In genomic region chr2:237625777-237626176, GRCh38 we compare ENCODE assay signal across 15 cellular contexts. TPM values are rescaled to one million over a fixed set of nuclear protein-coding genes. Genes with fewer than 3 reads are reported as not detected.
DNase-seq lines count a peak whose midpoint lies in the region; ATAC-seq and TF ChIP-seq lines count a peak whose summit lies in the region.
"Had no signal": no experiment of that assay in that cellular context is flagged by ENCODE, and none has a peak within 500 bp of the region (broad histone marks: within the 10 kb centered on the region; RNA-seq: fewer than 3 reads in every experiment).

No MANE protein-coding gene starts in this region.

- peaks cover 8 to 60% (median 39%) of the 10 kb centered on the region in 9 donors for H3K4me1 ChIP-seq in heart right ventricle
- no peaks in the 10 kb centered on the region for H3K4me1 ChIP-seq in uterus

- H3K36me3 ChIP-seq in heart right ventricle (no peaks in the 10 kb centered on the region), uterus (no peaks in the 10 kb centered on the region)

- H3K4me1 Mint-ChIP-seq in chondrocyte (ENCODE audit: low read depth): peaks cover 28% of the 10 kb centered on the region
- H3K4me1 Mint-ChIP-seq in neural crest cell: peaks cover 45% of the 10 kb centered on the region

- H3K27ac ChIP-seq in heart right ventricle (peak overlapping the region in 9 of 10 donors; percentile 22 to 95 (median 90)), uterus (peak overlapping the region; percentile 94 to 96)

- intact Hi-C loops in heart right ventricle (cut with DNase I): loop anchor here in 6 of 10 donors (5.0 kb wide), 3 partner anchors 37 to 47 kb away; no protein-coding TSS in a partner anchor
- intact Hi-C loops in left cardiac atrium (cut with DNase I): no loop called here
- intact Hi-C loops in uterus (cut with DNase I; ENCODE audit: low total_unique reads): no loop called here

- H3K4me3 ChIP-seq in heart right ventricle: no peak overlapping the region
- H3K4me3 ChIP-seq in uterus: no peak overlapping the region

- H3K27me3 ChIP-seq in heart right ventricle: peaks cover 0 to 14% (median 3%) of the 10 kb centered on the region in 7 donors
- no peaks in the 10 kb centered on the region for H3K27me3 ChIP-seq in uterus

- no peak for ATAC-seq in heart right ventricle
- ATAC-seq in left cardiac atrium: no peak
- ATAC-seq: activated T-cell treated with anti-CD3 and anti-CD28 coated beads, Interleukin-2, amount 50 U/mL, for 72 hours had no signal

- H3K27ac Mint-ChIP-seq in chondrocyte (ENCODE audit: unreplicated experiment): peak overlapping the region; percentile 29
- H3K27ac Mint-ChIP-seq in neural crest cell (ENCODE audit: unreplicated experiment): peak overlapping the region; percentile 29
- H3K27ac Mint-ChIP-seq: activated T-cell treated with anti-CD3 and anti-CD28 coated beads, Interleukin-2, amount 50 U/mL, for 72 hours had no signal

- H3K36me3 Mint-ChIP-seq in chondrocyte (ENCODE audit: low read depth): peaks cover 2% of the 10 kb centered on the region
- peaks cover 4% of the 10 kb centered on the region for H3K36me3 Mint-ChIP-seq in neural crest cell (ENCODE audit: low read depth)

- H3K9me3 Mint-ChIP-seq in chondrocyte (ENCODE audit: low read depth) (no peaks in the 10 kb centered on the region), neural crest cell (no peaks in the 10 kb centered on the region)
- H3K9me3 Mint-ChIP-seq: activated T-cell treated with anti-CD3 and anti-CD28 coated beads, Interleukin-2, amount 50 U/mL, for 72 hours had no signal

- H3K9me3 ChIP-seq in heart right ventricle (no peaks in the 10 kb centered on the region), uterus (no peaks in the 10 kb centered on the region)
- H3K9me3 ChIP-seq: SK-N-SH had no signal

- 41 to 72% methylated on average over 6 of the region's 6 CpGs for WGBS in heart right ventricle, 2 donors

- TF ChIP-seq CTCF in heart right ventricle (IDR thresholded peaks at IDR 0.05): no peak
- no peak for TF ChIP-seq CTCF in chondrocyte (IDR thresholded peaks at IDR 0.05)
- TF ChIP-seq CTCF in neural crest cell (conservative IDR thresholded peaks at IDR 0.05): no peak
- TF ChIP-seq CTCF in uterus (IDR thresholded peaks at IDR 0.05): no peak

- no peak for DNase-seq in heart right ventricle
- no peak for DNase-seq in left cardiac atrium
- no peak for DNase-seq in chondrocyte (ENCODE audit: low spot score)
- DNase-seq in neural crest cell (ENCODE audit: low read depth, low spot score): no peak
- no peak for DNase-seq in uterus
- DNase-seq in NCI-H1436 (lab: John Stamatoyannopoulos, UW): no peak
- DNase-seq in stimulated activated CD4-positive, alpha-beta T cell treated with anti-CD3 and anti-CD28 coated beads, Interleukin-1b, Interleukin-23, amount 100 ng/mL, for 48 hours: no peak
- no peak for DNase-seq in stimulated activated CD4-positive, alpha-beta T cell treated with anti-CD3 and anti-CD28 coated beads, Interleukin-2, amount 100 ng/mL, for 48 hours
- DNase-seq: activated CD4-positive, alpha-beta T cell treated with anti-CD3 and anti-CD28 coated beads for 1 hour; activated T-cell treated with anti-CD3 and anti-CD28 coated beads, Interleukin-2, amount 50 U/mL, for 72 hours; hypothalamus; Karpas-422; mesendoderm; NCI-H2081; SK-N-SH had no signal

- no peak overlapping the region for H3K4me3 Mint-ChIP-seq in chondrocyte (ENCODE audit: unreplicated experiment)
- peak overlapping the region; percentile 83 for H3K4me3 Mint-ChIP-seq in neural crest cell

- H3K27me3 Mint-ChIP-seq in chondrocyte (ENCODE audit: low read depth): no peaks in the 10 kb centered on the region
- H3K27me3 Mint-ChIP-seq in neural crest cell (ENCODE audit: low read depth): peaks cover 24% of the 10 kb centered on the region

- no peak for TF ChIP-seq POLR2A in uterus (IDR thresholded peaks at IDR 0.05)

RNA-seq across cellular contexts. Expression of gene LRRFIP1, which starts 1.6 kb away (rescaled TPM):
- total RNA-seq in heart right ventricle (100 to 1,000 TPM in 9 of 10 donors, 10 to 100 TPM in 1; 91.5 to 132 (median 112) TPM), left cardiac atrium (10 to 100 TPM; 69.3 to 99.6 TPM), chondrocyte (84.7 to 97.5 TPM (median 91.5 TPM) in 3 replicates), neural crest cell (37.1 and 38.5 TPM in 2 replicates), uterus (100 to 1,000 TPM in 2 of 4 donors, 10 to 100 TPM in 2; 62.8 to 199 (median 121) TPM)
- polyA plus RNA-seq in heart right ventricle: 100 to 1,000 TPM; 103 to 111 TPM

RNA-seq across cellular contexts. Expression of gene RAB17, which starts 35.2 kb away (rescaled TPM):
- 1 to 10 TPM; 1.9 to 6.9 (median 4.6) TPM for total RNA-seq in heart right ventricle
- 1 to 10 TPM; 4.8 to 7.6 TPM for polyA plus RNA-seq in heart right ventricle
- 1 to 10 TPM; 2.3 to 2.4 TPM for total RNA-seq in left cardiac atrium
- 0.25 to 0.95 TPM (median 0.68 TPM) in 3 replicates for total RNA-seq in chondrocyte
- total RNA-seq in neural crest cell: not detected in 2 replicates
- 1 to 10 TPM in 3 of 4 donors, under 1 TPM in 1; 0.26 to 4.6 (median 4.0) TPM for total RNA-seq in uterus

RNA-seq across cellular contexts. Expression of gene PRLH, which starts 59.4 kb away (rescaled TPM):
- total RNA-seq in heart right ventricle (not detected), left cardiac atrium (not detected), chondrocyte (not detected in 3 replicates), neural crest cell (not detected in 2 replicates), uterus (not detected)
- not detected for polyA plus RNA-seq in heart right ventricle
- total RNA-seq: activated T-cell treated with anti-CD3 and anti-CD28 coated beads, Interleukin-2, amount 50 U/mL, for 72 hours had no signal
- polyA plus RNA-seq: SK-N-SH had no signal

Comparison
In these comparisons a context has a peak if more than half of its experiments do, and no peak if none do; other contexts are left out.
1. intact Hi-C loops: an anchor here in heart right ventricle (5.0 kb wide); none called in left cardiac atrium and uterus.